Comparison of ENCODE assay signal across 12 cellular contexts in genomic region chr1:224488806-224489584, GRCh38. TPM values are rescaled to one million over a fixed set of nuclear protein-coding genes. Genes with fewer than 3 reads are reported as not detected.
DNase-seq lines count a peak whose midpoint lies in the region; ATAC-seq and TF ChIP-seq lines count a peak whose summit lies in the region.
"Had no signal": no experiment of that assay in that cellular context is flagged by ENCODE, and none has a peak within 500 bp of the region (broad histone marks: within the 10 kb centered on the region; RNA-seq: fewer than 3 reads in every experiment).

No MANE protein-coding gene starts in this region.

- no peaks in the 10 kb centered on the region for H3K9me3 Mint-ChIP-seq in natural killer cell treated with Interleukin-12 subunit alpha and Interleukin-12 subunit beta and Interleukin-15 and Interleukin-18, amount 100 ng/mL, for 72 hours
- no peaks in the 10 kb centered on the region for H3K9me3 Mint-ChIP-seq in natural killer cell
- H3K9me3 Mint-ChIP-seq: type B pancreatic cell had no signal

- H3K4me1 ChIP-seq in upper lobe of right lung (no peaks in the 10 kb centered on the region), heart left ventricle (no peaks in the 10 kb centered on the region)
- H3K4me1 ChIP-seq: gastroesophageal sphincter had no signal

- peaks cover 10 to 18% of the 10 kb centered on the region in 2 donors for H3K4me1 Mint-ChIP-seq in natural killer cell treated with Interleukin-12 subunit alpha and Interleukin-12 subunit beta and Interleukin-15 and Interleukin-18, amount 100 ng/mL, for 72 hours (ENCODE audit: low read depth in 2 of 2)
- H3K4me1 Mint-ChIP-seq in natural killer cell: no peaks in the 10 kb centered on the region

- H3K27ac Mint-ChIP-seq in natural killer cell treated with Interleukin-12 subunit alpha and Interleukin-12 subunit beta and Interleukin-15 and Interleukin-18, amount 100 ng/mL, for 72 hours: peak overlapping the region; percentile 17 to 40
- H3K27ac Mint-ChIP-seq in natural killer cell: no peak overlapping the region
- H3K27ac Mint-ChIP-seq: type B pancreatic cell had no signal

- H3K36me3 ChIP-seq in upper lobe of right lung: no peaks in the 10 kb centered on the region
- no peaks in the 10 kb centered on the region for H3K36me3 ChIP-seq in heart left ventricle
- H3K36me3 ChIP-seq: gastroesophageal sphincter had no signal

- H3K9me3 ChIP-seq in upper lobe of right lung (no peaks in the 10 kb centered on the region), heart left ventricle (peaks cover 0 to 8% (median 0%) of the 10 kb centered on the region in 12 donors)
- H3K9me3 ChIP-seq: gastroesophageal sphincter had no signal

- no peak overlapping the region for H3K4me3 ChIP-seq in epithelial cell of esophagus (ENCODE audit: low read length)
- no peak overlapping the region for H3K4me3 ChIP-seq in upper lobe of right lung
- H3K4me3 ChIP-seq in heart left ventricle: no peak overlapping the region
- H3K4me3 ChIP-seq: gastroesophageal sphincter had no signal

- WGBS in heart left ventricle, 4 donors: 93 to 97% (median 96%) methylated on average over 3 of the region's 3 CpGs

- intact Hi-C loops in natural killer cell (cut with micrococcal nuclease) (no loop called here), upper lobe of right lung (cut with DNase I) (no loop called here), heart left ventricle (cut with DNase I) (no loop called here)

- no peak overlapping the region for H3K27ac ChIP-seq in upper lobe of right lung
- H3K27ac ChIP-seq in heart left ventricle: no peak overlapping the region
- H3K27ac ChIP-seq: gastroesophageal sphincter had no signal

- no peaks in the 10 kb centered on the region for H3K36me3 Mint-ChIP-seq in natural killer cell treated with Interleukin-12 subunit alpha and Interleukin-12 subunit beta and Interleukin-15 and Interleukin-18, amount 100 ng/mL, for 72 hours
- H3K36me3 Mint-ChIP-seq in natural killer cell: no peaks in the 10 kb centered on the region
- H3K36me3 Mint-ChIP-seq: type B pancreatic cell had no signal

- ATAC-seq in natural killer cell treated with Interleukin-12 subunit alpha and Interleukin-12 subunit beta and Interleukin-15 and Interleukin-18, amount 100 ng/mL, for 72 hours: peak; percentile 62 to 68
- ATAC-seq in natural killer cell (no peak), upper lobe of right lung (no peak), GM19397 (IDR thresholded peaks at IDR 0.05; ENCODE audit: unreplicated experiment) (no peak), heart left ventricle (no peak)
- ATAC-seq: gastroesophageal sphincter had no signal

- H3K27me3 ChIP-seq in upper lobe of right lung (no peaks in the 10 kb centered on the region), heart left ventricle (no peaks in the 10 kb centered on the region)
- H3K27me3 ChIP-seq: gastroesophageal sphincter had no signal

- H3K27me3 Mint-ChIP-seq in natural killer cell treated with Interleukin-12 subunit alpha and Interleukin-12 subunit beta and Interleukin-15 and Interleukin-18, amount 100 ng/mL, for 72 hours: peaks cover 0 to 6% of the 10 kb centered on the region in 2 donors
- H3K27me3 Mint-ChIP-seq in natural killer cell (ENCODE audit: low read depth in 2 of 2): peaks cover 0 to 11% of the 10 kb centered on the region in 2 donors
- H3K27me3 Mint-ChIP-seq: type B pancreatic cell had no signal

- TF ChIP-seq POLR2A in heart left ventricle (IDR thresholded peaks at IDR 0.05): no peak

- peak overlapping the region; percentile 63 for H3K4me3 Mint-ChIP-seq in natural killer cell treated with Interleukin-12 subunit alpha and Interleukin-12 subunit beta and Interleukin-15 and Interleukin-18, amount 100 ng/mL, for 72 hours
- H3K4me3 Mint-ChIP-seq in natural killer cell: no peak overlapping the region
- H3K4me3 Mint-ChIP-seq: type B pancreatic cell had no signal

- no peak for DNase-seq in natural killer cell treated with Interleukin-12 subunit alpha and Interleukin-12 subunit beta and Interleukin-15 and Interleukin-18, amount 100 ng/mL, for 72 hours (ENCODE audit: low spot score)
- DNase-seq in natural killer cell (no peak), LHCN-M2 (ENCODE audit: low read depth) (peak; percentile 74), epithelial cell of esophagus (ENCODE audit: low read depth) (peak; percentile 41), upper lobe of right lung (no peak), dedifferentiated amniotic fluid mesenchymal stem cell (ENCODE audit: extremely low spot score) (no peak), heart left ventricle (no peak)
- DNase-seq: activated naive CD4-positive, alpha-beta T cell treated with Interleukin-2 at 50 U/mL for 16 hours; small intestine had no signal

- TF ChIP-seq CTCF in natural killer cell (IDR thresholded peaks at IDR 0.05) (no peak), epithelial cell of esophagus (IDR thresholded peaks at IDR 0.05; ENCODE audit: insufficient read depth, low read depth, low read length, missing control alignments) (no peak), upper lobe of right lung (IDR thresholded peaks at IDR 0.05) (no peak), heart left ventricle (IDR thresholded peaks at IDR 0.05) (no peak)

RNA-seq across cellular contexts. Expression of gene WDR26, which starts 54.4 kb away (rescaled TPM):
- total RNA-seq in natural killer cell treated with Interleukin-12 subunit alpha and Interleukin-12 subunit beta and Interleukin-15 and Interleukin-18, amount 100 ng/mL, for 72 hours: 100 to 1,000 TPM in 1 of 2 donors, 10 to 100 TPM in 1; 87.7 to 103 TPM
- total RNA-seq in natural killer cell (100 to 1,000 TPM; 244 to 310 (median 261) TPM), LHCN-M2 (2014; rRNA removed) (29.2 and 34.6 TPM in 2 replicates), upper lobe of right lung (96.1 TPM), heart left ventricle (10 to 100 TPM; 44.3 to 83.8 (median 64.2) TPM)
- polyA plus RNA-seq in LHCN-M2 (2012): 33.0 TPM
- 10 to 100 TPM; 20.2 to 28.7 TPM for polyA plus RNA-seq in heart left ventricle

Comparison
In these comparisons a context has a peak if more than half of its experiments do, and no peak if none do; other contexts are left out.
1. ATAC-seq: peak in natural killer cell treated with Interleukin-12 subunit alpha and Interleukin-12 subunit beta and Interleukin-15 and Interleukin-18, amount 100 ng/mL, for 72 hours (2 of 2); none in natural killer cell (0 of 3), upper lobe of right lung (single experiment), GM19397 (single experiment) and heart left ventricle (0 of 4).
2. H3K27ac Mint-ChIP-seq: peak in natural killer cell treated with Interleukin-12 subunit alpha and Interleukin-12 subunit beta and Interleukin-15 and Interleukin-18, amount 100 ng/mL, for 72 hours (2 of 2); none in natural killer cell (0 of 2).
3. DNase-seq: peak in LHCN-M2 (single experiment) and epithelial cell of esophagus (single experiment); none in natural killer cell treated with Interleukin-12 subunit alpha and Interleukin-12 subunit beta and Interleukin-15 and Interleukin-18, amount 100 ng/mL, for 72 hours (single experiment), natural killer cell (single experiment), upper lobe of right lung (single experiment), dedifferentiated amniotic fluid mesenchymal stem cell (single experiment) and heart left ventricle (0 of 5).